ENCODE assay signal across 1 cellular context in the genomic region with DNA sequence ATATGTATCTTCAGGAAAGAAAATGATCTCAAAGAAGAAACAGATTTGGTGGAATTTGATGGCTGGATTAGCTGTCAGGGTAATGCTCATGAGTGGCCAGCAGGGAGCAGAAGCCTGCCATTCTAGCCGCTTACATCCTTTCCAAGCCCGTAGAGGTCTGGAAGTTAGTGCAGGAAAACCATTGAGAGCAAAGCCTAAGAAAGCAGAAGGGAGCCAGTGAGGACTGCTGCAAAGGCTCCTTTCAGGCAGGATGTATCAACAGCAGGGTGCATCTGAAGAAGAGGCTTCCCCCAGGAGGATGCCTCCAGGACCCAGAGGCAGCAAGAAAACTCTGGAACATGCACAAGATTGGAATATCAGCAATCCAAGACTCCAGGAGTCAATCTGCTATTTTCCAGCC.
TF ChIP-seq lines count a peak whose summit lies in the region.

No MANE protein-coding gene starts in this region.

TF ChIP-seq in HepG2, 621 proteins besides CTCF, POLR2A, EP300 and RAD21 (continued from another document):
- TF ChIP-seq, protein P1, sequence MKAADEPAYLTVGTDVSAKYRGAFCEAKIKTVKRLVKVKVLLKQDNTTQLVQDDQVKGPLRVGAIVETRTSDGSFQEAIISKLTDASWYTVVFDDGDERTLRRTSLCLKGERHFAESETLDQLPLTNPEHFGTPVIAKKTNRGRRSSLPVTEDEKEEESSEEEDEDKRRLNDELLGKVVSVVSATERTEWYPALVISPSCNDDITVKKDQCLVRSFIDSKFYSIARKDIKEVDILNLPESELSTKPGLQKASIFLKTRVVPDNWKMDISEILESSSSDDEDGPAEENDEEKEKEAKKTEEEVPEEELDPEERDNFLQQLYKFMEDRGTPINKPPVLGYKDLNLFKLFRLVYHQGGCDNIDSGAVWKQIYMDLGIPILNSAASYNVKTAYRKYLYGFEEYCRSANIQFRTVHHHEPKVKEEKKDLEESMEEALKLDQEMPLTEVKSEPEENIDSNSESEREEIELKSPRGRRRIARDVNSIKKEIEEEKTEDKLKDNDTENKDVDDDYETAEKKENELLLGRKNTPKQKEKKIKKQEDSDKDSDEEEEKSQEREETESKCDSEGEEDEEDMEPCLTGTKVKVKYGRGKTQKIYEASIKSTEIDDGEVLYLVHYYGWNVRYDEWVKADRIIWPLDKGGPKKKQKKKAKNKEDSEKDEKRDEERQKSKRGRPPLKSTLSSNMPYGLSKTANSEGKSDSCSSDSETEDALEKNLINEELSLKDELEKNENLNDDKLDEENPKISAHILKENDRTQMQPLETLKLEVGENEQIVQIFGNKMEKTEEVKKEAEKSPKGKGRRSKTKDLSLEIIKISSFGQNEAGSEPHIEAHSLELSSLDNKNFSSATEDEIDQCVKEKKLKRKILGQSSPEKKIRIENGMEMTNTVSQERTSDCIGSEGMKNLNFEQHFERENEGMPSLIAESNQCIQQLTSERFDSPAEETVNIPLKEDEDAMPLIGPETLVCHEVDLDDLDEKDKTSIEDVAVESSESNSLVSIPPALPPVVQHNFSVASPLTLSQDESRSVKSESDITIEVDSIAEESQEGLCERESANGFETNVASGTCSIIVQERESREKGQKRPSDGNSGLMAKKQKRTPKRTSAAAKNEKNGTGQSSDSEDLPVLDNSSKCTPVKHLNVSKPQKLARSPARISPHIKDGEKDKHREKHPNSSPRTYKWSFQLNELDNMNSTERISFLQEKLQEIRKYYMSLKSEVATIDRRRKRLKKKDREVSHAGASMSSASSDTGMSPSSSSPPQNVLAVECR (CRISPR knock-in tag; IDR thresholded peaks at IDR 0.05; ENCODE audit: borderline replicate concordance): no peak
- TF ChIP-seq, protein P2, sequence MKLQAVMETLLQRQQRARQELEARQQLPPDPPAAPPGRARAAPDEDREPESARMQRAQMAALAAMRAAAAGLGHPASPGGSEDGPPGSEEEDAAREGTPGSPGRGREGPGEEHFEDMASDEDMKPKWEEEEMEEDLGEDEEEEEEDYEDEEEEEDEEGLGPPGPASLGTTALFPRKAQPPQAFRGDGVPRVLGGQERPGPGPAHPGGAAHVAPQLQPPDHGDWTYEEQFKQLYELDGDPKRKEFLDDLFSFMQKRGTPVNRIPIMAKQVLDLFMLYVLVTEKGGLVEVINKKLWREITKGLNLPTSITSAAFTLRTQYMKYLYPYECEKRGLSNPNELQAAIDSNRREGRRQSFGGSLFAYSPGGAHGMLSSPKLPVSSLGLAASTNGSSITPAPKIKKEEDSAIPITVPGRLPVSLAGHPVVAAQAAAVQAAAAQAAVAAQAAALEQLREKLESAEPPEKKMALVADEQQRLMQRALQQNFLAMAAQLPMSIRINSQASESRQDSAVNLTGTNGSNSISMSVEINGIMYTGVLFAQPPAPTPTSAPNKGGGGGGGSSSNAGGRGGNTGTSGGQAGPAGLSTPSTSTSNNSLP (IDR thresholded peaks at IDR 0.05; ENCODE audit: low read depth, low read length): 0 out of 2 replicates have a peak, but pooled peaks have one; percentile 27
- TF ChIP-seq ZNF572 (CRISPR knock-in tag; IDR thresholded peaks at IDR 0.05): no peak
- no peak for TF ChIP-seq ZNF451 (CRISPR knock-in tag; IDR thresholded peaks at IDR 0.05)
- TF ChIP-seq, protein P3, sequence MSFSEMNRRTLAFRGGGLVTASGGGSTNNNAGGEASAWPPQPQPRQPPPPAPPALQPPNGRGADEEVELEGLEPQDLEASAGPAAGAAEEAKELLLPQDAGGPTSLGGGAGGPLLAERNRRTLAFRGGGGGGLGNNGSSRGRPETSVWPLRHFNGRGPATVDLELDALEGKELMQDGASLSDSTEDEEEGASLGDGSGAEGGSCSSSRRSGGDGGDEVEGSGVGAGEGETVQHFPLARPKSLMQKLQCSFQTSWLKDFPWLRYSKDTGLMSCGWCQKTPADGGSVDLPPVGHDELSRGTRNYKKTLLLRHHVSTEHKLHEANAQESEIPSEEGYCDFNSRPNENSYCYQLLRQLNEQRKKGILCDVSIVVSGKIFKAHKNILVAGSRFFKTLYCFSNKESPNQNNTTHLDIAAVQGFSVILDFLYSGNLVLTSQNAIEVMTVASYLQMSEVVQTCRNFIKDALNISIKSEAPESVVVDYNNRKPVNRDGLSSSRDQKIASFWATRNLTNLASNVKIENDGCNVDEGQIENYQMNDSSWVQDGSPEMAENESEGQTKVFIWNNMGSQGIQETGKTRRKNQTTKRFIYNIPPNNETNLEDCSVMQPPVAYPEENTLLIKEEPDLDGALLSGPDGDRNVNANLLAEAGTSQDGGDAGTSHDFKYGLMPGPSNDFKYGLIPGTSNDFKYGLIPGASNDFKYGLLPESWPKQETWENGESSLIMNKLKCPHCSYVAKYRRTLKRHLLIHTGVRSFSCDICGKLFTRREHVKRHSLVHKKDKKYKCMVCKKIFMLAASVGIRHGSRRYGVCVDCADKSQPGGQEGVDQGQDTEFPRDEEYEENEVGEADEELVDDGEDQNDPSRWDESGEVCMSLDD (CRISPR knock-in tag; IDR thresholded peaks at IDR 0.05; ENCODE audit: borderline replicate concordance): no peak
- TF ChIP-seq SMC3 (IDR thresholded peaks at IDR 0.05; ENCODE audit: low read length): peak; percentile 96
